Comparison of ENCODE assay signal across 14 cellular contexts in the genomic region with DNA sequence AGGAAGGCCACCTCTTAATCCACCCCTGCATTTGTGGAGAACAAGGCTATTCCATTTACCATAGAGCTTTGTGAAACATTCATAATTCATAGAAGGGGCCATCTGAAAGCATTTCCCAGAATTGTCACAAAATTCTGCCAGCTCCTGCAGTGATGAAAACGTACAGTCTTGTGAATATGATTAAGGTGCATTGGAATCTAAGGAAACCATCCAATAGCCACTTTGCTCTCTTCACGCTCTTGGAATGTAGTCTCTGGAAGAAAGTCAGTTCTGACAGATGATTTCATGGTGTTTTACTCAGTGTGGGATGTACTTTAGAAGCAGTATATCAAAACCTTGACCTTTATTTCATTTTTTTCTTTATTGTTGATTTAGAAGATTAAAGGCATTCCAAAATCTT.
DNase-seq lines count a peak whose midpoint lies in the region; TF ChIP-seq lines count a peak whose summit lies in the region.
"Had no signal": no experiment of that assay in that cellular context is flagged by ENCODE, and none has a peak within 500 bp of the region (broad histone marks: within the 10 kb centered on the region; RNA-seq: fewer than 3 reads in every experiment).

No MANE protein-coding gene starts in this region.

- CTCF ChIA-PET in AG04449 (lab: Yijun Ruan, JAX): interaction anchor here (1.4 kb wide), 1 partner anchor 171 kb away, joined by 4 read pairs; no protein-coding TSS in a partner anchor

- H3K9me3 ChIP-seq in MG63: peaks cover 6% of the 10 kb centered on the region
- H3K9me3 ChIP-seq in ascending aorta: no peaks in the 10 kb centered on the region
- H3K9me3 ChIP-seq: BE2C had no signal

- TF ChIP-seq CTCF in AG04449 (IDR thresholded peaks at IDR 0.05; ENCODE audit: insufficient read depth, low read length, missing control alignments): no peak
- TF ChIP-seq CTCF in nephron (IDR thresholded peaks at IDR 0.05; ENCODE audit: unreplicated experiment in 3 of 3): no peak
- no peak for TF ChIP-seq CTCF in GM13977 (IDR thresholded peaks at IDR 0.05; ENCODE audit: extremely low read depth, insufficient read depth, missing control alignments)
- TF ChIP-seq CTCF in ascending aorta (IDR thresholded peaks at IDR 0.05): no peak

- H3K36me3 ChIP-seq in MG63: no peaks in the 10 kb centered on the region; the same call in 1 of the 2 replicates
- no peaks in the 10 kb centered on the region for H3K36me3 ChIP-seq in ascending aorta
- H3K36me3 ChIP-seq: BE2C had no signal

- H3K27me3 ChIP-seq in MG63: no peaks in the 10 kb centered on the region
- H3K27me3 ChIP-seq in ascending aorta: no peaks in the 10 kb centered on the region
- H3K27me3 ChIP-seq: BE2C had no signal

- in situ Hi-C loops in GM13977 (cut with MboI; ENCODE audit: low pct_unique_long_range_greater_than_20kb, low sequenced_read_pairs, unreplicated experiment): loop anchor here (25.0 kb wide), 1 partner anchor 632 kb away; no protein-coding TSS in a partner anchor

- peaks cover 0 to 15% of the 10 kb centered on the region in 2 donors for H3K4me1 ChIP-seq in ascending aorta
- H3K4me1 ChIP-seq: BE2C had no signal

- POLR2A ChIA-PET in AG04449 (lab: Yijun Ruan, JAX): interaction anchor here (0.7 to 1.5 kb wide), 2 partner anchors 105 to 193 kb away, joined by 3 to 6 read pairs; no protein-coding TSS in a partner anchor

- DNase-seq in AG04449 (ENCODE audit: low read depth, low spot score) (peak; percentile 89), MG63 (peak; percentile 64), epithelial cell of prostate (ENCODE audit: low read depth, low spot score) (peak; percentile 73), medulla oblongata (ENCODE audit: extremely low spot score) (no peak), GM13977 (ENCODE audit: low spot score) (no peak), DMS153 (lab: John Stamatoyannopoulos, UW) (no peak), ascending aorta (ENCODE audit: low spot score in 2 of 2) (no peak)
- DNase-seq: activated T-cell treated with anti-CD3 and anti-CD28 coated beads, Interleukin-2, amount 50 U/mL, for 1 hour; BE2C; hippocampal formation; naive B cell; NCI-H1417 treated with DMSO at 0.1 percent for 48 hours had no signal

- peak overlapping the region; percentile 65 for H3K27ac ChIP-seq in epithelial cell of prostate
- H3K27ac ChIP-seq in ascending aorta: no peak overlapping the region

- H3K36me3 Mint-ChIP-seq in nephron (ENCODE audit: low read depth): no peaks in the 10 kb centered on the region
- H3K36me3 Mint-ChIP-seq: naive B cell had no signal

- H3K4me3 ChIP-seq in AG04449 (ENCODE audit: low read depth, low read length) (no peak overlapping the region; the same call in 1 of the 2 replicates), MG63 (no peak overlapping the region), ascending aorta (no peak overlapping the region)

- intact Hi-C loops in ascending aorta (cut with DNase I): loop anchor here (10.0 kb wide), 2 partner anchors 185 to 385 kb away; no protein-coding TSS in a partner anchor

- peak overlapping the region in 1 of 3 experiments; percentile 18 for H3K4me3 Mint-ChIP-seq in nephron
- H3K4me3 Mint-ChIP-seq: naive B cell; stimulated activated naive CD8-positive, alpha-beta T cell treated with anti-CD3 and anti-CD28 coated beads, Interleukin-15, Interleukin-2, amounts not matched to agents 100 ng/mL and 50 ng/mL, for 24 hours had no signal

- H3K4me1 Mint-ChIP-seq in nephron: peaks cover 22% of the 10 kb centered on the region
- H3K4me1 Mint-ChIP-seq: naive B cell had no signal

- H3K27ac Mint-ChIP-seq in nephron: peak overlapping the region; percentile 39 to 75 (median 69)
- H3K27ac Mint-ChIP-seq: naive B cell; stimulated activated naive CD8-positive, alpha-beta T cell treated with anti-CD3 and anti-CD28 coated beads, Interleukin-15, Interleukin-2, amounts not matched to agents 100 ng/mL and 50 ng/mL, for 24 hours had no signal

- H3K9me3 Mint-ChIP-seq in nephron: peaks cover 5% of the 10 kb centered on the region
- H3K9me3 Mint-ChIP-seq: stimulated activated naive CD8-positive, alpha-beta T cell treated with anti-CD3 and anti-CD28 coated beads, Interleukin-15, Interleukin-2, amounts not matched to agents 100 ng/mL and 50 ng/mL, for 24 hours had no signal

- peaks cover 4% of the 10 kb centered on the region for H3K27me3 Mint-ChIP-seq in nephron (ENCODE audit: low read depth)

Comparison
In these comparisons a context has a peak if more than half of its experiments do, and no peak if none do; other contexts are left out.
1. DNase-seq: peak in AG04449 (single experiment), MG63 (single experiment) and epithelial cell of prostate (single experiment); none in medulla oblongata (single experiment), GM13977 (single experiment), DMS153 (single experiment) and ascending aorta (0 of 2).